ENCODE assay signal across 31 cellular contexts in genomic region chr10:52911163-52911562, GRCh38.
"Had no signal": no experiment of that assay in that cellular context is flagged by ENCODE, and none has a peak within 500 bp of the region (broad histone marks: within the 10 kb centered on the region; RNA-seq: fewer than 3 reads in every experiment).

No MANE protein-coding gene starts in this region.

- FAIRE-seq: bronchial epithelial cell, colon, TTC549 had no signal

- H3K27me3 ChIP-seq: ascending aorta, cardiac muscle cell had no signal

- ATAC-seq: activated CD4-positive, alpha-beta T cell treated with anti-CD3 and anti-CD28 coated beads for 36 hours; activated CD4-positive, CD25-positive, alpha-beta regulatory T cell treated with anti-CD3 and anti-CD28 coated beads, Interleukin-2, amount 50 U/mL, for 24 hours; activated CD8-positive, alpha-beta memory T cell treated with anti-CD3 and anti-CD28 coated beads, Interleukin-2, amount 10 ng/mL, durations not matched to agents 7 days and 5 days; activated CD8-positive, alpha-beta T cell treated with anti-CD3 and anti-CD28 coated beads, Interleukin-2, amount 10 ng/mL, durations not matched to agents 7 days and 5 days; activated naive CD8-positive, alpha-beta T cell treated with anti-CD3 and anti-CD28 coated beads, Interleukin-2, amount 50 U/mL, for 24 hours had no signal

- H3K36me3 ChIP-seq: ascending aorta, cardiac muscle cell had no signal

- DNase-seq: activated CD4-positive, alpha-beta memory T cell treated with anti-CD3 and anti-CD28 coated beads, Interleukin-2, amount 10 ng/mL, durations not matched to agents 7 days and 5 days; activated CD4-positive, alpha-beta T cell treated with anti-CD3 and anti-CD28 coated beads for 1 hour; activated CD4-positive, alpha-beta T cell treated with anti-CD3 and anti-CD28 coated beads for 36 hours; activated CD4-positive, alpha-beta T cell treated with anti-CD3 and anti-CD28 coated beads for 48 hours; activated CD4-positive, alpha-beta T cell treated with anti-CD3 and anti-CD28 coated beads, Interleukin-2, amount 10 ng/mL, durations not matched to agents 7 days and 5 days; activated CD4-positive, alpha-beta T cell treated with anti-CD3 and anti-CD28 coated beads, Interleukin-2, amount 50 U/mL, for 48 hours; activated CD4-positive, CD25-positive, alpha-beta regulatory T cell; activated CD8-positive, alpha-beta memory T cell treated with anti-CD3 and anti-CD28 coated beads for 24 hours; activated CD8-positive, alpha-beta memory T cell treated with anti-CD3 and anti-CD28 coated beads, Interleukin-2, amount 10 ng/mL, durations not matched to agents 7 days and 5 days; activated CD8-positive, alpha-beta memory T cell treated with anti-CD3 and anti-CD28 coated beads, Interleukin-2, amount 50 U/mL, for 48 hours; activated CD8-positive, alpha-beta T cell treated with anti-CD3 and anti-CD28 coated beads, Interleukin-2, amount 10 ng/mL, durations not matched to agents 7 days and 5 days; activated effector memory CD4-positive, alpha-beta T cell treated with Interleukin-2 at 50 U/mL for 16 hours; activated gamma-delta T cell; activated naive CD4-positive, alpha-beta T cell treated with anti-CD3 and anti-CD28 coated beads, Interleukin-2, amount 10 ng/mL, durations not matched to agents 7 days and 5 days; activated naive CD4-positive, alpha-beta T cell treated with Interleukin-2 at 50 U/mL for 16 hours; activated naive CD8-positive, alpha-beta T cell treated with anti-CD3 and anti-CD28 coated beads, Interleukin-2, amount 10 ng/mL, durations not matched to agents 7 days and 5 days; activated naive CD8-positive, alpha-beta T cell treated with anti-CD3 and anti-CD28 coated beads, Interleukin-2, amount 50 U/mL, for 24 hours; activated T-cell treated with anti-CD3 and anti-CD28 coated beads, Interleukin-2, amount 50 U/mL, for 24 hours; activated T-cell treated with anti-CD3 and anti-CD28 coated beads, Interleukin-2, amount 50 U/mL, for 48 hours; amygdala; anterior cingulate cortex; caudate nucleus; T-helper 2 cell; T-helper 9 cell had no signal

- H3K4me3 ChIP-seq: ascending aorta, cardiac muscle cell had no signal

- H3K27ac ChIP-seq: ascending aorta, cardiac muscle cell, VCaP had no signal

- H3K9me3 ChIP-seq: ascending aorta had no signal

- H3K4me1 ChIP-seq: ascending aorta had no signal
